18 cellular contexts compared by ENCODE assay signal in genomic region chr3:61806810-61807209, GRCh38.
DNase-seq lines count a peak whose midpoint lies in the region; ATAC-seq and TF ChIP-seq lines count a peak whose summit lies in the region.
"Had no signal": no experiment of that assay in that cellular context is flagged by ENCODE, and none has a peak within 500 bp of the region (broad histone marks: within the 10 kb centered on the region; RNA-seq: fewer than 3 reads in every experiment).

No MANE protein-coding gene starts in this region.

- no peak overlapping the region for H3K27ac Mint-ChIP-seq in endothelial cell (ENCODE audit: unreplicated experiment)
- H3K27ac Mint-ChIP-seq in activated CD4-positive, alpha-beta memory T cell treated with anti-CD3 and anti-CD28 coated beads, Interleukin-2, amount 10 ng/mL, durations not matched to agents 7 days and 5 days = no peak overlapping the region
- H3K27ac Mint-ChIP-seq: CD14-positive monocyte had no signal

- H3K4me3 ChIP-seq in heart left ventricle (no peak overlapping the region), adipocyte (ENCODE audit: low read length) (no peak overlapping the region), rectal smooth muscle tissue (ENCODE audit: low read length) (no peak overlapping the region), uterus (no peak overlapping the region)

- CTCF ChIA-PET in activated CD4-positive, alpha-beta memory T cell treated with anti-CD3 and anti-CD28 coated beads, Interleukin-2, amount 10 ng/mL, durations not matched to agents 7 days and 5 days (lab: Charles Lee) = no interaction called here

- intact Hi-C loops in heart left ventricle (cut with DNase I) (loop anchor here in 3 of 10 donors (5.0 kb wide), 4 partner anchors 40 to 355 kb away; partner anchors contain the start of gene PTPRG (in 3 of the 3)), cardiac septum (cut with DNase I) (loop anchor here (5.0 kb wide), 1 partner anchor 80 kb away; no protein-coding TSS in a partner anchor), uterus (cut with DNase I; ENCODE audit: low total_unique reads) (no loop called here)

- DNase-seq in heart left ventricle = no peak
- DNase-seq in cardiac septum (ENCODE audit: low spot score) = no peak
- DNase-seq in adipocyte (ENCODE audit: low read depth) = no peak
- no peak for DNase-seq in uterus
- no peak for DNase-seq in endothelial cell (ENCODE audit: low spot score)
- no peak for DNase-seq in activated CD4-positive, alpha-beta memory T cell treated with anti-CD3 and anti-CD28 coated beads, Interleukin-2, amount 10 ng/mL, durations not matched to agents 7 days and 5 days
- DNase-seq: 8988T, DMS 273 treated with DMSO at 0.1 percent for 48 hours, NCI-H1092 treated with DMSO at 0.1 percent for 48 hours, NCI-H146, NCI-H2081, NCI-H2171 treated with DMSO at 0.1 percent for 48 hours, NCI-H446 treated with DMSO at 0.1 percent for 48 hours, SHP77 had no signal

- H3K27ac ChIP-seq in heart left ventricle (peak overlapping the region; percentile 37 to 83 (median 74)), rectal smooth muscle tissue (ENCODE audit: low read depth, low read length) (peak overlapping the region; percentile 84), uterus (peak overlapping the region; percentile 53 to 61)

- no peaks in the 10 kb centered on the region for H3K36me3 Mint-ChIP-seq in endothelial cell (ENCODE audit: low read depth, unreplicated experiment)
- H3K36me3 Mint-ChIP-seq in activated CD4-positive, alpha-beta memory T cell treated with anti-CD3 and anti-CD28 coated beads, Interleukin-2, amount 10 ng/mL, durations not matched to agents 7 days and 5 days (ENCODE audit: low read depth) = no peaks in the 10 kb centered on the region
- H3K36me3 Mint-ChIP-seq: CD14-positive monocyte had no signal

- H3K4me3 Mint-ChIP-seq in endothelial cell (ENCODE audit: unreplicated experiment) = no peak overlapping the region
- no peak overlapping the region for H3K4me3 Mint-ChIP-seq in activated CD4-positive, alpha-beta memory T cell treated with anti-CD3 and anti-CD28 coated beads, Interleukin-2, amount 10 ng/mL, durations not matched to agents 7 days and 5 days
- H3K4me3 Mint-ChIP-seq: CD14-positive monocyte had no signal

- H3K9ac ChIP-seq in adipocyte (ENCODE audit: low read length) (peak overlapping the region; percentile 83), rectal smooth muscle tissue (ENCODE audit: low read length) (no peak overlapping the region)

- no peaks in the 10 kb centered on the region for H3K9me3 Mint-ChIP-seq in endothelial cell (ENCODE audit: unreplicated experiment)
- no peaks in the 10 kb centered on the region for H3K9me3 Mint-ChIP-seq in activated CD4-positive, alpha-beta memory T cell treated with anti-CD3 and anti-CD28 coated beads, Interleukin-2, amount 10 ng/mL, durations not matched to agents 7 days and 5 days

- H3K4me1 ChIP-seq in heart left ventricle (peaks cover 11 to 98% (median 82%) of the 10 kb centered on the region in 12 donors), adipocyte (ENCODE audit: control insufficient read depth, insufficient read depth, low read length) (peaks cover 79% of the 10 kb centered on the region), rectal smooth muscle tissue (ENCODE audit: control insufficient read depth, insufficient read depth, low read length) (peaks cover 55% of the 10 kb centered on the region), uterus (peaks cover 0 to 16% of the 10 kb centered on the region in 2 donors)

- H3K27me3 ChIP-seq in heart left ventricle (no peaks in the 10 kb centered on the region), adipocyte (replicated peaks; ENCODE audit: control insufficient read depth, insufficient read depth, low read length) (no peaks in the 10 kb centered on the region), rectal smooth muscle tissue (ENCODE audit: control insufficient read depth, insufficient read depth, low read length) (no peaks in the 10 kb centered on the region), uterus (no peaks in the 10 kb centered on the region)

- POLR2A ChIA-PET in activated CD4-positive, alpha-beta memory T cell treated with anti-CD3 and anti-CD28 coated beads, Interleukin-2, amount 10 ng/mL, durations not matched to agents 7 days and 5 days (lab: Charles Lee) = no interaction called here

- TF ChIP-seq CTCF in heart left ventricle (IDR thresholded peaks at IDR 0.05) (no peak), uterus (IDR thresholded peaks at IDR 0.05) (no peak), endothelial cell (IDR thresholded peaks at IDR 0.05; ENCODE audit: unreplicated experiment) (no peak)

- H3K27me3 Mint-ChIP-seq in endothelial cell (ENCODE audit: unreplicated experiment) = no peaks in the 10 kb centered on the region
- no peaks in the 10 kb centered on the region for H3K27me3 Mint-ChIP-seq in activated CD4-positive, alpha-beta memory T cell treated with anti-CD3 and anti-CD28 coated beads, Interleukin-2, amount 10 ng/mL, durations not matched to agents 7 days and 5 days

- no peak for TF ChIP-seq POLR2A in heart left ventricle (IDR thresholded peaks at IDR 0.05)
- no peak for TF ChIP-seq POLR2A in uterus (IDR thresholded peaks at IDR 0.05)

- H3K36me3 ChIP-seq in heart left ventricle = no peaks in the 10 kb centered on the region
- peaks cover 8% of the 10 kb centered on the region for H3K36me3 ChIP-seq in adipocyte (ENCODE audit: control insufficient read depth, insufficient read depth, low read length, severe bottlenecking)
- H3K36me3 ChIP-seq in rectal smooth muscle tissue (ENCODE audit: control insufficient read depth, insufficient read depth, low read length) = no peaks in the 10 kb centered on the region
- H3K36me3 ChIP-seq in uterus = no peaks in the 10 kb centered on the region

- ATAC-seq in heart left ventricle = no peak
- no peak for ATAC-seq in GM21515 (IDR thresholded peaks at IDR 0.05; ENCODE audit: unreplicated experiment)
- ATAC-seq: HCT116 had no signal

- peaks cover 8% of the 10 kb centered on the region for H3K4me1 Mint-ChIP-seq in endothelial cell (ENCODE audit: unreplicated experiment)
- no peaks in the 10 kb centered on the region for H3K4me1 Mint-ChIP-seq in activated CD4-positive, alpha-beta memory T cell treated with anti-CD3 and anti-CD28 coated beads, Interleukin-2, amount 10 ng/mL, durations not matched to agents 7 days and 5 days
- H3K4me1 Mint-ChIP-seq: CD14-positive monocyte had no signal

- no peaks in the 10 kb centered on the region for H3K9me3 ChIP-seq in heart left ventricle
- H3K9me3 ChIP-seq in adipocyte (ENCODE audit: control insufficient read depth, low read length) = no peaks in the 10 kb centered on the region
- H3K9me3 ChIP-seq in uterus = no peaks in the 10 kb centered on the region

- WGBS in heart left ventricle, 4 donors = 72 to 77% (median 75%) methylated on average over 4 of the region's 4 CpGs
